Comparison of ENCODE assay signal across 18 cellular contexts in the genomic region with DNA sequence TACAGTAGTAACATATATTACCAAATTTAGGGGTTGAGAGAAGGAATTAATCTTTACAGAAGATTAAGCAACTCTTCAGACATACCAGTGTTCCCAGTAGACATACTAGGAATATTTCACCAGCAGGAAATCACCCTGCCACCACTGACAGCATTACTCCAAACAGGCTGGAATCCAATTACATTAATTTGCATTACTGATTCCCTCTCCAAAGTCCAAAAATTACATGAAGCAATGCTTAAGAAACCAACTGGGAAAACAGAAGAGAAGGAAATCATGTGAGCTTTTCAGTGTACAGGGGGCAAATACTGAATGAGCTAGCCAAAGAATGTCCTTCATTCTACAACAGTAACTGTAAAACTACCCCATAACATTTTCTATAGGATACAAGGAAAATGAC.
DNase-seq lines count a peak whose midpoint lies in the region; ATAC-seq and TF ChIP-seq lines count a peak whose summit lies in the region.
"Had no signal": no experiment of that assay in that cellular context is flagged by ENCODE, and none has a peak within 500 bp of the region (broad histone marks: within the 10 kb centered on the region; RNA-seq: fewer than 3 reads in every experiment).

No MANE protein-coding gene starts in this region.

- peaks cover 2% of the 10 kb centered on the region for H3K4me1 Mint-ChIP-seq in progenitor cell of endocrine pancreas (ENCODE audit: low read depth)
- H3K4me1 Mint-ChIP-seq: endodermal cell had no signal

- H3K4me3 ChIP-seq in SK-N-MC, result peak overlapping the region; percentile 64
- H3K4me3 ChIP-seq in fibroblast of pulmonary artery (replicated peaks; ENCODE audit: low read depth, low read length), result no peak overlapping the region
- H3K4me3 ChIP-seq: breast epithelium, uterus had no signal

- H3K9me3 ChIP-seq in SK-N-MC (ENCODE audit: low read depth, low read length), result no peaks in the 10 kb centered on the region
- H3K9me3 ChIP-seq: breast epithelium, uterus had no signal

- peak overlapping the region; percentile 29 for H3K9ac ChIP-seq in SK-N-MC (ENCODE audit: insufficient read length)

- H3K4me3 Mint-ChIP-seq in progenitor cell of endocrine pancreas (ENCODE audit: low read depth), result no peak overlapping the region
- H3K4me3 Mint-ChIP-seq: activated T-helper 1 cell treated with anti-CD3 and anti-CD28 coated beads, Interleukin-12 subunit alpha, Interleukin-12 subunit beta, Interleukin-2, Interleukin-4 antibody, amounts not matched to agents 30 ng/mL and 10 ng/mL and 1 ng/mL, durations not matched to agents 14 hours and 24 hours and 36 hours; CD14-positive monocyte; endodermal cell; T-helper 2 cell treated with Interferon-gamma antibody and Interleukin-4, amounts not matched to agents 5 μg/mL and 100 μg/mL, for 36 hours had no signal

- peaks cover 70% of the 10 kb centered on the region for H3K36me3 ChIP-seq in SK-N-MC (ENCODE audit: insufficient read depth, low read length)
- H3K36me3 ChIP-seq: breast epithelium, uterus had no signal

- no peaks in the 10 kb centered on the region for H3K9me3 Mint-ChIP-seq in progenitor cell of endocrine pancreas (ENCODE audit: low read depth)
- H3K9me3 Mint-ChIP-seq: activated T-helper 1 cell treated with anti-CD3 and anti-CD28 coated beads, Interleukin-12 subunit alpha, Interleukin-12 subunit beta, Interleukin-2, Interleukin-4 antibody, amounts not matched to agents 30 ng/mL and 10 ng/mL and 1 ng/mL, durations not matched to agents 14 hours and 24 hours and 36 hours; CD14-positive monocyte; T-helper 2 cell treated with Interferon-gamma antibody and Interleukin-4, amounts not matched to agents 5 μg/mL and 100 μg/mL, for 36 hours had no signal

- H3K27ac Mint-ChIP-seq in progenitor cell of endocrine pancreas, result peak overlapping the region; percentile 25
- H3K27ac Mint-ChIP-seq: activated T-helper 1 cell treated with anti-CD3 and anti-CD28 coated beads, Interleukin-12 subunit alpha, Interleukin-12 subunit beta, Interleukin-2, Interleukin-4 antibody, amounts not matched to agents 30 ng/mL and 10 ng/mL and 1 ng/mL, durations not matched to agents 14 hours and 24 hours and 36 hours; endodermal cell; T-helper 2 cell treated with Interferon-gamma antibody and Interleukin-4, amounts not matched to agents 5 μg/mL and 100 μg/mL, for 36 hours had no signal

- peak overlapping the region; percentile 95 for H3K27ac ChIP-seq in SK-N-MC
- H3K27ac ChIP-seq: breast epithelium, RWPE1, uterus had no signal

- no peaks in the 10 kb centered on the region for H3K27me3 Mint-ChIP-seq in progenitor cell of endocrine pancreas

- ATAC-seq in HG02840 (IDR thresholded peaks at IDR 0.05; ENCODE audit: low FRiP score, unreplicated experiment) (no peak), HG03175 (IDR thresholded peaks at IDR 0.05; ENCODE audit: unreplicated experiment) (no peak), HG03354 (IDR thresholded peaks at IDR 0.05; ENCODE audit: poor library complexity, severe bottlenecking, unreplicated experiment) (no peak)

- DNase-seq in AG20443 (ENCODE audit: low spot score) (peak; percentile 69), SK-N-MC (ENCODE audit: low read depth, low spot score) (peak; percentile 86), fibroblast of pulmonary artery (ENCODE audit: low read depth) (peak; percentile 88), progenitor cell of endocrine pancreas (ENCODE audit: low spot score, unreplicated experiment) (no peak), NCI-H128 (lab: John Stamatoyannopoulos, UW; ENCODE audit: unreplicated experiment) (no peak)
- DNase-seq: activated CD4-positive, alpha-beta T cell treated with anti-CD3 and anti-CD28 coated beads for 4 hours; endodermal cell; NCI-H187; NCI-H69; uterus had no signal

- TF ChIP-seq CTCF in fibroblast of pulmonary artery (IDR thresholded peaks at IDR 0.05; ENCODE audit: low read length, missing control alignments), result no peak
- no peak for TF ChIP-seq CTCF in progenitor cell of endocrine pancreas (IDR thresholded peaks at IDR 0.05; ENCODE audit: unreplicated experiment)

- H3K36me3 Mint-ChIP-seq in progenitor cell of endocrine pancreas (ENCODE audit: insufficient read depth), result peaks cover 27% of the 10 kb centered on the region

Comparison
In these comparisons a context has a peak if more than half of its experiments do, and no peak if none do; other contexts are left out.
1. DNase-seq: peak in AG20443 (single experiment), SK-N-MC (single experiment) and fibroblast of pulmonary artery (single experiment); none in progenitor cell of endocrine pancreas (single experiment) and NCI-H128 (single experiment).